In the genomic region with DNA sequence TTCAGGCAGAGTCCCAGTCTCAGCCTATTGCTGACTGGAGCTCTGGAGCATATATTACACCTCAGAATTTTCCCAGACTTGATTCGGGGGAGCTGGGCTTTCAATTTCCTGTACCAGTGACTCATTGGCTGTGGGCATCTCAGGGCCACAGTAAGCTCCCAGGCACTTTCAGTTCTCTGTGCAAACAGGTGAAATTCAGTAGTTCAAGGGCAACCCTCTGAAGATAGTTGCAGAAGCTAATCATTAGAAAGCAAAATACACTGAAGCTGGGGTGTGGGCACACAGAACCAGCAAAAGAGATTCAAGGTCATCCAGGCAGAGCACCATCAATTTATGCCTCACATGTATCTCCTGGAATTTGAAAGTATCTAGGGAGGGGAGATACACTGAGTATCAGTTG, we compare ENCODE assay signal across 15 cellular contexts. TPM values are rescaled to one million over a fixed set of nuclear protein-coding genes. Genes with fewer than 3 reads are reported as not detected.
DNase-seq lines count a peak whose midpoint lies in the region; ATAC-seq and TF ChIP-seq lines count a peak whose summit lies in the region.
"Had no signal": no experiment of that assay in that cellular context is flagged by ENCODE, and none has a peak within 500 bp of the region (broad histone marks: within the 10 kb centered on the region; RNA-seq: fewer than 3 reads in every experiment).

No MANE protein-coding gene starts in this region.

- H3K4me3 ChIP-seq in OCI-LY3 (ENCODE audit: low read length): no peak overlapping the region
- H3K4me3 ChIP-seq: MG63, prostate gland, upper lobe of right lung had no signal

- H3K36me3 ChIP-seq in OCI-LY3 (replicated peaks; ENCODE audit: low read depth, low read length): no peaks in the 10 kb centered on the region
- H3K36me3 ChIP-seq: MG63, prostate gland, upper lobe of right lung had no signal

- H3K79me2 ChIP-seq in OCI-LY3 (ENCODE audit: low read length): no peaks in the 10 kb centered on the region

- no peaks in the 10 kb centered on the region for H4K20me1 ChIP-seq in OCI-LY3 (ENCODE audit: insufficient read depth, low read length)

- H3K27ac ChIP-seq in OCI-LY3 (ENCODE audit: low read length): no peak overlapping the region
- H3K27ac ChIP-seq: prostate gland, upper lobe of right lung had no signal

- no peak for TF ChIP-seq CTCF in OCI-LY3 (IDR thresholded peaks at IDR 0.05; ENCODE audit: low read depth, low read length)

- peak; percentile 58 for DNase-seq in EL
- peak; percentile 23 for DNase-seq in dermis blood vessel endothelial cell
- DNase-seq in hippocampal formation (lab: John Stamatoyannopoulos, UW): no peak
- no peak for DNase-seq in cerebellar cortex (ENCODE audit: low spot score)
- DNase-seq in midbrain (lab: John Stamatoyannopoulos, UW): no peak
- no peak for DNase-seq in cerebellar nuclear complex (lab: John Stamatoyannopoulos, UW)
- DNase-seq: DMS 273 treated with DMSO at 0.1 percent for 48 hours; effector CD8-positive, alpha-beta T cell; H7; MG63; upper lobe of right lung had no signal

- no peaks in the 10 kb centered on the region; the same call in 1 of the 2 replicates for H3K27me3 ChIP-seq in OCI-LY3 (ENCODE audit: low read depth, low read length)
- H3K27me3 ChIP-seq: MG63, upper lobe of right lung had no signal

- no peaks in the 10 kb centered on the region for H3K9me3 ChIP-seq in OCI-LY3 (ENCODE audit: insufficient read depth, low read length)
- H3K9me3 ChIP-seq: MG63, prostate gland, upper lobe of right lung had no signal

- peaks cover 15% of the 10 kb centered on the region for H3K4me1 ChIP-seq in OCI-LY3 (ENCODE audit: low read length)
- H3K4me1 ChIP-seq: prostate gland, upper lobe of right lung had no signal

- H3K4me2 ChIP-seq in OCI-LY3 (ENCODE audit: low read length): peak overlapping the region; percentile 15; the same call in 1 of the 2 replicates

- no peak overlapping the region for H2AFZ ChIP-seq in OCI-LY3 (ENCODE audit: low read depth, low read length)

- ATAC-seq in GM19025 (IDR thresholded peaks at IDR 0.05; ENCODE audit: low read depth, unreplicated experiment): peak; percentile 40
- ATAC-seq: SK-N-SH treated with all-trans-retinoic acid at 6 μM for 48 hours, upper lobe of right lung had no signal

- no peak overlapping the region for H3K9ac ChIP-seq in OCI-LY3 (ENCODE audit: low read length)

RNA-seq across cellular contexts. Expression of a gene that starts 8.1 kb away (rescaled TPM):
- total RNA-seq in dermis blood vessel endothelial cell: 45.6 and 49.1 TPM in 2 replicates

RNA-seq across cellular contexts. Expression of a gene that starts 32.8 kb away (rescaled TPM):
- not detected in 2 replicates for total RNA-seq in dermis blood vessel endothelial cell
- total RNA-seq: prostate gland had no signal

Comparison
In these comparisons a context has a peak if more than half of its experiments do, and no peak if none do; other contexts are left out.
1. DNase-seq: peak in EL (single experiment) and dermis blood vessel endothelial cell (single experiment); none in hippocampal formation (0 of 2), cerebellar cortex (single experiment), midbrain (single experiment) and cerebellar nuclear complex (0 of 2).